15 cellular contexts compared by ENCODE assay signal in genomic region chr1:151835596-151835995, GRCh38. TPM values are rescaled to one million over a fixed set of nuclear protein-coding genes. Genes with fewer than 3 reads are reported as not detected.
DNase-seq lines count a peak whose midpoint lies in the region; ATAC-seq and TF ChIP-seq lines count a peak whose summit lies in the region.
"Had no signal": no experiment of that assay in that cellular context is flagged by ENCODE, and none has a peak within 500 bp of the region (broad histone marks: within the 10 kb centered on the region; RNA-seq: fewer than 3 reads in every experiment).

No MANE protein-coding gene starts in this region.

- CTCF ChIA-PET in CD8-positive, alpha-beta memory T cell (lab: Charles Lee), result interaction anchor here (0.9 to 2.4 kb wide), 22 partner anchors 7 to 385 kb away, joined by 3 to 16 read pairs (median 4); partner anchors contain the start of gene TDRKH

- H3K27me3 ChIP-seq in BLaER1 (peaks cover 46% of the 10 kb centered on the region), WERI-Rb-1 (ENCODE audit: insufficient read depth, low read depth, severe bottlenecking) (no peaks in the 10 kb centered on the region), prostate gland (replicated peaks; ENCODE audit: insufficient read depth) (no peaks in the 10 kb centered on the region)
- no peaks in the 10 kb centered on the region for H3K27me3 ChIP-seq in CD8-positive, alpha-beta memory T cell (ENCODE audit: insufficient read depth, low read length, poor library complexity, severe bottlenecking)
- H3K27me3 ChIP-seq: Peyer's patch had no signal

- TF ChIP-seq CTCF in WERI-Rb-1 (IDR thresholded peaks at IDR 0.05; ENCODE audit: low read depth, low read length) (no peak), prostate gland (IDR thresholded peaks at IDR 0.05) (no peak)

- H3K4me1 Mint-ChIP-seq in CD8-positive, alpha-beta memory T cell, result peaks cover 68 to 84% (median 76%) of the 10 kb centered on the region in 3 donors

- peaks cover 22% of the 10 kb centered on the region for H4K20me1 ChIP-seq in BLaER1

- intact Hi-C loops in prostate gland (cut with DNase I), result no loop called here

- H3K4me1 ChIP-seq in BLaER1 (peaks cover 94% of the 10 kb centered on the region), prostate gland (replicated peaks) (peaks cover 25% of the 10 kb centered on the region)
- peaks cover 56% of the 10 kb centered on the region for H3K4me1 ChIP-seq in CD8-positive, alpha-beta memory T cell (ENCODE audit: insufficient read depth, low read length)

- POLR2A ChIA-PET in CD8-positive, alpha-beta memory T cell (lab: Charles Lee), result no interaction called here

- no peaks in the 10 kb centered on the region for H3K9me3 Mint-ChIP-seq in CD8-positive, alpha-beta memory T cell
- H3K9me3 Mint-ChIP-seq: CD8-positive, alpha-beta T cell had no signal

- TF ChIP-seq POLR2A in prostate gland (IDR thresholded peaks at IDR 0.05), result no peak

- no peak for ATAC-seq in GM18868 (IDR thresholded peaks at IDR 0.05; ENCODE audit: unreplicated experiment)
- no peak for ATAC-seq in SK-N-SH treated with all-trans-retinoic acid at 6 μM for 48 hours
- ATAC-seq: CD8-positive, alpha-beta T cell had no signal

- 95% methylated on average over 7 of the region's 7 CpGs for WGBS in prostate gland

- H3K4me3 ChIP-seq in BLaER1, result no peak overlapping the region
- H3K4me3 ChIP-seq in CD8-positive, alpha-beta memory T cell (ENCODE audit: low read length), result no peak overlapping the region
- no peak overlapping the region for H3K4me3 ChIP-seq in WERI-Rb-1 (ENCODE audit: low read depth, low read length)
- no peak overlapping the region for H3K4me3 ChIP-seq in prostate gland
- H3K4me3 ChIP-seq: Peyer's patch had no signal

- H3K9me3 ChIP-seq in BLaER1 (no peaks in the 10 kb centered on the region), WERI-Rb-1 (ENCODE audit: severe bottlenecking) (no peaks in the 10 kb centered on the region), prostate gland (no peaks in the 10 kb centered on the region)
- H3K9me3 ChIP-seq in CD8-positive, alpha-beta memory T cell (ENCODE audit: low read length), result no peaks in the 10 kb centered on the region
- H3K9me3 ChIP-seq: Peyer's patch, SK-N-SH had no signal

- no peaks in the 10 kb centered on the region for H3K36me3 ChIP-seq in BLaER1
- no peaks in the 10 kb centered on the region for H3K36me3 ChIP-seq in CD8-positive, alpha-beta memory T cell (ENCODE audit: insufficient read depth, low read length)
- no peaks in the 10 kb centered on the region for H3K36me3 ChIP-seq in WERI-Rb-1
- no peaks in the 10 kb centered on the region for H3K36me3 ChIP-seq in prostate gland
- H3K36me3 ChIP-seq: Peyer's patch had no signal

- no peak for DNase-seq in CD8-positive, alpha-beta memory T cell
- DNase-seq in WERI-Rb-1 (no peak), prostate gland (ENCODE audit: low spot score) (no peak), NK-92 (lab: John Stamatoyannopoulos, UW; ENCODE audit: unreplicated experiment) (no peak)
- DNase-seq: ACHN; CD8-positive, alpha-beta T cell; NCI-H1092; Peyer's patch; Right ventricle myocardium superior; SK-N-SH had no signal

- peak overlapping the region in 5 of 8 donors; percentile 72 to 98 (median 85) for H3K27ac Mint-ChIP-seq in CD8-positive, alpha-beta memory T cell
- H3K27ac Mint-ChIP-seq: CD8-positive, alpha-beta T cell had no signal

- H3K4me2 ChIP-seq in BLaER1, result peak overlapping the region; percentile 98; the same call in 1 of the 2 replicates
- H3K4me2 ChIP-seq: SK-N-SH had no signal

- peaks cover 0 to 2% of the 10 kb centered on the region in 2 donors for H3K27me3 Mint-ChIP-seq in CD8-positive, alpha-beta memory T cell

- no peak overlapping the region for H3K4me3 Mint-ChIP-seq in CD8-positive, alpha-beta memory T cell
- H3K4me3 Mint-ChIP-seq: CD8-positive, alpha-beta T cell had no signal

- no peak overlapping the region for H3K9ac ChIP-seq in BLaER1
- H3K9ac ChIP-seq: SK-N-SH had no signal

- no peak overlapping the region for H3K27ac ChIP-seq in BLaER1
- no peak overlapping the region for H3K27ac ChIP-seq in CD8-positive, alpha-beta memory T cell (ENCODE audit: low read depth, low read length)
- H3K27ac ChIP-seq in WERI-Rb-1, result peak overlapping the region; percentile 16
- peak overlapping the region; percentile 64 to 68 for H3K27ac ChIP-seq in prostate gland

- H3K36me3 Mint-ChIP-seq in CD8-positive, alpha-beta memory T cell, result no peaks in the 10 kb centered on the region
- H3K36me3 Mint-ChIP-seq: CD8-positive, alpha-beta T cell had no signal

TF ChIP-seq in SK-N-SH treated with all-trans-retinoic acid at 6 μM for 48 hours, 23 proteins besides CTCF, POLR2A, EP300 and RAD21 (continues in another document):
- no peak for TF ChIP-seq ZNF70 (CRISPR knock-in tag; IDR thresholded peaks at IDR 0.05)
- TF ChIP-seq PATZ1 (CRISPR knock-in tag; IDR thresholded peaks at IDR 0.05; ENCODE audit: borderline replicate concordance), result no peak
- no peak for TF ChIP-seq OSR1 (CRISPR knock-in tag; IDR thresholded peaks at IDR 0.05)
- no peak for TF ChIP-seq GLIS3 (CRISPR knock-in tag; IDR thresholded peaks at IDR 0.05)
- TF ChIP-seq SNAI2 (CRISPR knock-in tag; IDR thresholded peaks at IDR 0.05), result no peak
- no peak for TF ChIP-seq ZNF565 (CRISPR knock-in tag; conservative IDR thresholded peaks at IDR 0.05; ENCODE audit: low read depth)
- TF ChIP-seq ZFP3 (CRISPR knock-in tag; IDR thresholded peaks at IDR 0.05), result no peak
- no peak for TF ChIP-seq TCF4 (CRISPR knock-in tag; IDR thresholded peaks at IDR 0.05; ENCODE audit: borderline replicate concordance)
- TF ChIP-seq, protein P1, sequence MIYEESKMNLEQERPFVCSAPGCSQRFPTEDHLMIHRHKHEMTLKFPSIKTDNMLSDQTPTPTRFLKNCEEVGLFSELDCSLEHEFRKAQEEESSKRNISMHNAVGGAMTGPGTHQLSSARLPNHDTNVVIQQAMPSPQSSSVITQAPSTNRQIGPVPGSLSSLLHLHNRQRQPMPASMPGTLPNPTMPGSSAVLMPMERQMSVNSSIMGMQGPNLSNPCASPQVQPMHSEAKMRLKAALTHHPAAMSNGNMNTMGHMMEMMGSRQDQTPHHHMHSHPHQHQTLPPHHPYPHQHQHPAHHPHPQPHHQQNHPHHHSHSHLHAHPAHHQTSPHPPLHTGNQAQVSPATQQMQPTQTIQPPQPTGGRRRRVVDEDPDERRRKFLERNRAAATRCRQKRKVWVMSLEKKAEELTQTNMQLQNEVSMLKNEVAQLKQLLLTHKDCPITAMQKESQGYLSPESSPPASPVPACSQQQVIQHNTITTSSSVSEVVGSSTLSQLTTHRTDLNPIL (CRISPR knock-in tag; IDR thresholded peaks at IDR 0.05; ENCODE audit: low read depth), result no peak
- no peak for TF ChIP-seq RARB (CRISPR knock-in tag; IDR thresholded peaks at IDR 0.05)
- TF ChIP-seq ZNF8 (CRISPR knock-in tag; IDR thresholded peaks at IDR 0.05), result no peak
- TF ChIP-seq ZFP30 (CRISPR knock-in tag; IDR thresholded peaks at IDR 0.05), result no peak
- TF ChIP-seq, protein P2, sequence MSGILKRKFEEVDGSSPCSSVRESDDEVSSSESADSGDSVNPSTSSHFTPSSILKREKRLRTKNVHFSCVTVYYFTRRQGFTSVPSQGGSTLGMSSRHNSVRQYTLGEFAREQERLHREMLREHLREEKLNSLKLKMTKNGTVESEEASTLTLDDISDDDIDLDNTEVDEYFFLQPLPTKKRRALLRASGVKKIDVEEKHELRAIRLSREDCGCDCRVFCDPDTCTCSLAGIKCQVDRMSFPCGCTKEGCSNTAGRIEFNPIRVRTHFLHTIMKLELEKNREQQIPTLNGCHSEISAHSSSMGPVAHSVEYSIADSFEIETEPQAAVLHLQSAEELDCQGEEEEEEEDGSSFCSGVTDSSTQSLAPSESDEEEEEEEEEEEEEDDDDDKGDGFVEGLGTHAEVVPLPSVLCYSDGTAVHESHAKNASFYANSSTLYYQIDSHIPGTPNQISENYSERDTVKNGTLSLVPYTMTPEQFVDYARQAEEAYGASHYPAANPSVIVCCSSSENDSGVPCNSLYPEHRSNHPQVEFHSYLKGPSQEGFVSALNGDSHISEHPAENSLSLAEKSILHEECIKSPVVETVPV (CRISPR knock-in tag; IDR thresholded peaks at IDR 0.05), result no peak
- TF ChIP-seq ARNTL (CRISPR knock-in tag; IDR thresholded peaks at IDR 0.05; ENCODE audit: borderline replicate concordance, low read depth), result no peak

RNA-seq across cellular contexts. Expression of gene RORC, which starts 4.0 kb away (rescaled TPM):
- 1 to 10 TPM; 1.3 to 1.5 TPM for total RNA-seq in CD8-positive, alpha-beta memory T cell
- polyA plus RNA-seq in CD8-positive, alpha-beta memory T cell, result 46.4 TPM
- total RNA-seq in prostate gland, result 10 to 100 TPM; 51.8 to 73.2 TPM
- total RNA-seq: M059J had no signal
- polyA plus RNA-seq: SK-N-SH had no signal

RNA-seq across cellular contexts. Expression of gene C2CD4D, which starts 4.0 kb away (rescaled TPM):
- 1 to 10 TPM; 1.9 to 2.0 TPM for total RNA-seq in CD8-positive, alpha-beta memory T cell
- 3.7 TPM for polyA plus RNA-seq in CD8-positive, alpha-beta memory T cell
- 1 to 10 TPM; 2.0 to 2.8 TPM for total RNA-seq in prostate gland
- total RNA-seq: H4, M059J, Right ventricle myocardium superior had no signal
- polyA plus RNA-seq: SK-N-SH had no signal

RNA-seq across cellular contexts. Expression of gene THEM5, which starts 17.9 kb away (rescaled TPM):
- total RNA-seq in CD8-positive, alpha-beta memory T cell, result not detected
- 0.38 TPM for polyA plus RNA-seq in CD8-positive, alpha-beta memory T cell
- not detected for total RNA-seq in prostate gland
- total RNA-seq: CD8-positive, alpha-beta T cell; H4; M059J; Peyer's patch; Right ventricle myocardium superior had no signal
- polyA plus RNA-seq: SK-N-SH had no signal

RNA-seq across cellular contexts. Expression of gene LINGO4, which starts 30.4 kb away (rescaled TPM):
- total RNA-seq in CD8-positive, alpha-beta memory T cell, result under 1 TPM in 1 of 2 experiments, not detected in 1; 0.09 TPM
- 0.28 TPM for polyA plus RNA-seq in CD8-positive, alpha-beta memory T cell
- 1 to 10 TPM in 1 of 2 donors, under 1 TPM in 1; 0.59 to 2.3 TPM for total RNA-seq in prostate gland
- total RNA-seq: H4, M059J had no signal
- polyA plus RNA-seq: SK-N-SH had no signal

RNA-seq across cellular contexts. Expression of gene TDRKH, which starts 45.3 kb away (rescaled TPM):
- 10 to 100 TPM; 16.4 to 17.4 TPM for total RNA-seq in CD8-positive, alpha-beta memory T cell
- polyA plus RNA-seq in CD8-positive, alpha-beta memory T cell, result 20.5 TPM
- total RNA-seq in prostate gland, result 10 to 100 TPM; 21.1 to 25.0 TPM

Comparison
In these comparisons a context has a peak if more than half of its experiments do, and no peak if none do; other contexts are left out.
1. H3K27ac ChIP-seq: peak in WERI-Rb-1 (single experiment) and prostate gland (2 of 2); none in BLaER1 (single experiment) and CD8-positive, alpha-beta memory T cell (single experiment).
2. RNA of gene RORC, which starts 4.0 kb away (total RNA-seq): 51.8 to 73.2 TPM in prostate gland; 1.3 to 1.5 TPM in CD8-positive, alpha-beta memory T cell; every median in the first group is over 10 times any median in the second.